2 cellular contexts compared by ENCODE assay signal in genomic region chr16:81514568-81515258, GRCh38.
TF ChIP-seq lines count a peak whose summit lies in the region.

No MANE protein-coding gene starts in this region.

TF ChIP-seq in A549, 52 proteins besides CTCF, POLR2A, EP300 and RAD21 (continued from another document):
- TF ChIP-seq MAZ (IDR thresholded peaks at IDR 0.05; ENCODE audit: borderline replicate concordance, low read depth, low read length) (no peak), HOXB13 (CRISPR knock-in tag; IDR thresholded peaks at IDR 0.05; ENCODE audit: low read depth) (no peak), ELK1 (IDR thresholded peaks at IDR 0.05; ENCODE audit: low read depth, low read length) (no peak), HOXA7 (CRISPR knock-in tag; IDR thresholded peaks at IDR 0.05) (no peak), ZNF302 (CRISPR knock-in tag; IDR thresholded peaks at IDR 0.05) (no peak), RNF2 (IDR thresholded peaks at IDR 0.05; ENCODE audit: borderline replicate concordance, low read depth) (no peak), PBX3 (IDR thresholded peaks at IDR 0.05) (no peak), GATA3 (IDR thresholded peaks at IDR 0.05; ENCODE audit: borderline replicate concordance) (no peak), CHD4 (IDR thresholded peaks at IDR 0.05; ENCODE audit: borderline replicate concordance) (no peak), HOXB5 (CRISPR knock-in tag; IDR thresholded peaks at IDR 0.05) (no peak), NR3C1 (IDR thresholded peaks at IDR 0.05) (no peak), JUNB (IDR thresholded peaks at IDR 0.05) (no peak), CBX8 (IDR thresholded peaks at IDR 0.05) (no peak), REST (IDR thresholded peaks at IDR 0.05) (no peak), FOSB (CRISPR knock-in tag; IDR thresholded peaks at IDR 0.05) (no peak)
- TF ChIP-seq, protein P1, sequence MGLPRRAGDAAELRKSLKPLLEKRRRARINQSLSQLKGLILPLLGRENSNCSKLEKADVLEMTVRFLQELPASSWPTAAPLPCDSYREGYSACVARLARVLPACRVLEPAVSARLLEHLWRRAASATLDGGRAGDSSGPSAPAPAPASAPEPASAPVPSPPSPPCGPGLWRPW (IDR thresholded peaks at IDR 0.05): no peak
- TF ChIP-seq, protein P2, sequence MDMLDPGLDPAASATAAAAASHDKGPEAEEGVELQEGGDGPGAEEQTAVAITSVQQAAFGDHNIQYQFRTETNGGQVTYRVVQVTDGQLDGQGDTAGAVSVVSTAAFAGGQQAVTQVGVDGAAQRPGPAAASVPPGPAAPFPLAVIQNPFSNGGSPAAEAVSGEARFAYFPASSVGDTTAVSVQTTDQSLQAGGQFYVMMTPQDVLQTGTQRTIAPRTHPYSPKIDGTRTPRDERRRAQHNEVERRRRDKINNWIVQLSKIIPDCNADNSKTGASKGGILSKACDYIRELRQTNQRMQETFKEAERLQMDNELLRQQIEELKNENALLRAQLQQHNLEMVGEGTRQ (IDR thresholded peaks at IDR 0.05): no peak
- TF ChIP-seq, protein P3, sequence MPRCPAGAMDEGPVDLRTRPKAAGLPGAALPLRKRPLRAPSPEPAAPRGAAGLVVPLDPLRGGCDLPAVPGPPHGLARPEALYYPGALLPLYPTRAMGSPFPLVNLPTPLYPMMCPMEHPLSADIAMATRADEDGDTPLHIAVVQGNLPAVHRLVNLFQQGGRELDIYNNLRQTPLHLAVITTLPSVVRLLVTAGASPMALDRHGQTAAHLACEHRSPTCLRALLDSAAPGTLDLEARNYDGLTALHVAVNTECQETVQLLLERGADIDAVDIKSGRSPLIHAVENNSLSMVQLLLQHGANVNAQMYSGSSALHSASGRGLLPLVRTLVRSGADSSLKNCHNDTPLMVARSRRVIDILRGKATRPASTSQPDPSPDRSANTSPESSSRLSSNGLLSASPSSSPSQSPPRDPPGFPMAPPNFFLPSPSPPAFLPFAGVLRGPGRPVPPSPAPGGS (IDR thresholded peaks at IDR 0.05): no peak

TF ChIP-seq in H1, 55 proteins besides CTCF, POLR2A, EP300 and RAD21 (continued from another document):
- TF ChIP-seq JUND (IDR thresholded peaks at IDR 0.05; ENCODE audit: low read length): no peak
- no peak for TF ChIP-seq SP1 (IDR thresholded peaks at IDR 0.05; ENCODE audit: low read depth, low read length)
- no peak for TF ChIP-seq CBX5 (IDR thresholded peaks at IDR 0.05; ENCODE audit: low read depth, low read length)
- TF ChIP-seq BRCA1 (IDR thresholded peaks at IDR 0.05; ENCODE audit: low read depth, low read length): no peak
- TF ChIP-seq KDM5A (IDR thresholded peaks at IDR 0.05; ENCODE audit: low read length): no peak
- no peak for TF ChIP-seq SP4 (IDR thresholded peaks at IDR 0.05; ENCODE audit: low read length)
- TF ChIP-seq BCL11A (IDR thresholded peaks at IDR 0.05; ENCODE audit: low read depth in 2 of 2, low read length in 2 of 2): no peak
- TF ChIP-seq POLR2AphosphoS5 (IDR thresholded peaks at IDR 0.05; ENCODE audit: low read depth, low read length): no peak
- TF ChIP-seq PHF8 (conservative IDR thresholded peaks at IDR 0.05; ENCODE audit: low read depth, low read length): no peak
TF ChIP-seq in H1: peak in this region for 0.
